10 cellular contexts compared by ENCODE assay signal in genomic region chr14:60647837-60648168, GRCh38. TPM values are rescaled to one million over a fixed set of nuclear protein-coding genes. Genes with fewer than 3 reads are reported as not detected.
DNase-seq lines count a peak whose midpoint lies in the region; ATAC-seq lines count a peak whose summit lies in the region.
"Had no signal": no experiment of that assay in that cellular context is flagged by ENCODE, and none has a peak within 500 bp of the region (broad histone marks: within the 10 kb centered on the region; RNA-seq: fewer than 3 reads in every experiment).

No MANE protein-coding gene starts in this region.

- H3K36me3 Mint-ChIP-seq in activated T-cell treated with anti-CD3 and anti-CD28 coated beads, Interleukin-2, amount 50 U/mL, for 4 hours (ENCODE audit: insufficient read depth) = no peaks in the 10 kb centered on the region
- H3K36me3 Mint-ChIP-seq in activated CD8-positive, alpha-beta T cell treated with anti-CD3 and anti-CD28 coated beads, Interleukin-2, amount 10 ng/mL, durations not matched to agents 7 days and 5 days (ENCODE audit: low read depth) = no peaks in the 10 kb centered on the region
- no peaks in the 10 kb centered on the region for H3K36me3 Mint-ChIP-seq in immature natural killer cell

- H3K27ac ChIP-seq in thymus (ENCODE audit: low read depth) = peak overlapping the region; percentile 18

- ATAC-seq in activated T-cell treated with anti-CD3 and anti-CD28 coated beads, Interleukin-2, amount 50 U/mL, for 4 hours = no peak
- no peak for ATAC-seq in activated CD8-positive, alpha-beta T cell treated with anti-CD3 and anti-CD28 coated beads, Interleukin-2, amount 10 ng/mL, durations not matched to agents 7 days and 5 days

- peaks cover 86% of the 10 kb centered on the region for H3K27me3 ChIP-seq in thymus (ENCODE audit: control insufficient read depth, insufficient read depth)

- DNase-seq in activated T-cell treated with anti-CD3 and anti-CD28 coated beads, Interleukin-2, amount 50 U/mL, for 4 hours = no peak
- DNase-seq in activated T-cell treated with anti-CD3 and anti-CD28 coated beads, Interleukin-2, amount 50 U/mL, for 48 hours = no peak
- DNase-seq in activated CD8-positive, alpha-beta T cell treated with anti-CD3 and anti-CD28 coated beads, Interleukin-2, amount 10 ng/mL, durations not matched to agents 7 days and 5 days = no peak
- DNase-seq in immature natural killer cell (no peak), foreskin melanocyte (no peak), globus pallidus (ENCODE audit: low spot score) (no peak), cerebellum (ENCODE audit: low spot score) (no peak)
- DNase-seq: NCI-H2107 had no signal

- H3K27ac Mint-ChIP-seq in activated CD8-positive, alpha-beta T cell treated with anti-CD3 and anti-CD28 coated beads, Interleukin-2, amount 10 ng/mL, durations not matched to agents 7 days and 5 days = no peak overlapping the region
- H3K27ac Mint-ChIP-seq in immature natural killer cell = no peak overlapping the region

- H3K27me3 Mint-ChIP-seq in activated T-cell treated with anti-CD3 and anti-CD28 coated beads, Interleukin-2, amount 50 U/mL, for 4 hours (ENCODE audit: low read depth) = peaks cover 89% of the 10 kb centered on the region
- peaks cover 88% of the 10 kb centered on the region for H3K27me3 Mint-ChIP-seq in activated CD8-positive, alpha-beta T cell treated with anti-CD3 and anti-CD28 coated beads, Interleukin-2, amount 10 ng/mL, durations not matched to agents 7 days and 5 days (ENCODE audit: low read depth)
- peaks cover 28 to 40% (median 33%) of the 10 kb centered on the region in 3 donors for H3K27me3 Mint-ChIP-seq in immature natural killer cell (ENCODE audit: low read depth in 3 of 3)

- peaks cover 44% of the 10 kb centered on the region for H3K4me1 Mint-ChIP-seq in activated T-cell treated with anti-CD3 and anti-CD28 coated beads, Interleukin-2, amount 50 U/mL, for 4 hours (ENCODE audit: low read depth)
- H3K4me1 Mint-ChIP-seq in activated CD8-positive, alpha-beta T cell treated with anti-CD3 and anti-CD28 coated beads, Interleukin-2, amount 10 ng/mL, durations not matched to agents 7 days and 5 days (ENCODE audit: low read depth) = peaks cover 42% of the 10 kb centered on the region
- peaks cover 18 to 24% of the 10 kb centered on the region in 2 donors for H3K4me1 Mint-ChIP-seq in immature natural killer cell

- H3K9me3 Mint-ChIP-seq in activated T-cell treated with anti-CD3 and anti-CD28 coated beads, Interleukin-2, amount 50 U/mL, for 4 hours = no peaks in the 10 kb centered on the region
- no peaks in the 10 kb centered on the region for H3K9me3 Mint-ChIP-seq in activated CD8-positive, alpha-beta T cell treated with anti-CD3 and anti-CD28 coated beads, Interleukin-2, amount 10 ng/mL, durations not matched to agents 7 days and 5 days (ENCODE audit: insufficient read depth)
- peaks cover 0 to 9% (median 0%) of the 10 kb centered on the region in 6 donors for H3K9me3 Mint-ChIP-seq in immature natural killer cell

- CTCF ChIA-PET in activated CD8-positive, alpha-beta T cell treated with anti-CD3 and anti-CD28 coated beads, Interleukin-2, amount 10 ng/mL, durations not matched to agents 7 days and 5 days (lab: Charles Lee) = no interaction called here

- H3K4me3 ChIP-seq in thymus (ENCODE audit: low read length) = peak overlapping the region; percentile 39

- no peaks in the 10 kb centered on the region for H3K9me3 ChIP-seq in thymus (ENCODE audit: control insufficient read depth)

- peak overlapping the region; percentile 29 for H3K4me3 Mint-ChIP-seq in activated T-cell treated with anti-CD3 and anti-CD28 coated beads, Interleukin-2, amount 50 U/mL, for 4 hours
- H3K4me3 Mint-ChIP-seq in activated CD8-positive, alpha-beta T cell treated with anti-CD3 and anti-CD28 coated beads, Interleukin-2, amount 10 ng/mL, durations not matched to agents 7 days and 5 days = peak overlapping the region; percentile 34
- H3K4me3 Mint-ChIP-seq in immature natural killer cell = peak overlapping the region in 3 of 5 donors; percentile 52 to 69 (median 58)

- WGBS in thymus = 12% methylated on average over 19 of the region's 19 CpGs

- no peaks in the 10 kb centered on the region for H3K4me1 ChIP-seq in thymus (ENCODE audit: control insufficient read depth, insufficient read depth, low read length)

- POLR2A ChIA-PET in activated CD8-positive, alpha-beta T cell treated with anti-CD3 and anti-CD28 coated beads, Interleukin-2, amount 10 ng/mL, durations not matched to agents 7 days and 5 days (lab: Charles Lee) = interaction anchor here (1.0 kb wide), 1 partner anchor 316 kb away, joined by 3 read pairs; no protein-coding TSS in a partner anchor

- no peaks in the 10 kb centered on the region for H3K36me3 ChIP-seq in thymus (ENCODE audit: control insufficient read depth, insufficient read depth)

RNA-seq across cellular contexts. Expression of gene SIX1, which starts 1.5 kb away (rescaled TPM):
- total RNA-seq in activated T-cell treated with anti-CD3 and anti-CD28 coated beads, Interleukin-2, amount 50 U/mL, for 4 hours = not detected
- total RNA-seq in activated CD8-positive, alpha-beta T cell treated with anti-CD3 and anti-CD28 coated beads, Interleukin-2, amount 10 ng/mL, durations not matched to agents 7 days and 5 days = not detected
- polyA plus RNA-seq in immature natural killer cell (not detected), thymus (21.4 TPM)
- total RNA-seq in cerebellum = 0.36 TPM
- total RNA-seq: mucosa of gallbladder had no signal
